2 cellular contexts compared by ENCODE assay signal in the genomic region with DNA sequence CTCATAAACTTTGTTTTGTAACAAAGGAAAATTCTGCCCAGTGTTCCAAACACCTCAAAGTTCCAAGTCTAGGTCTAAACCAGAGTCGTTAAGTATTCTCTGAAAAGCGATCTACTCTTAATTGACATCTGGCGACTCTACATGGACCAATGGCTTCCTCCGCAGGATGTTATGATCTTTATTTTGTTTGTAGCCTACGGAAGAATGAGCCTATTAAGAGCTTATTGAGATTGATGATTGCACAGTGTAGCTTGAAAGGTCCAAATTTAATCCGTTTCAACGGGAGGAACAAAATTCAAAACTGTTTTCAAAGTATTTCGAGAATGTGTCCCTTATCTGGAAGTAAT.
TF ChIP-seq lines count a peak whose summit lies in the region.

No MANE protein-coding gene starts in this region.

TF ChIP-seq in GM12878, 131 proteins besides CTCF, POLR2A, EP300 and RAD21 (continued from another document):
- TF ChIP-seq, protein P1, sequence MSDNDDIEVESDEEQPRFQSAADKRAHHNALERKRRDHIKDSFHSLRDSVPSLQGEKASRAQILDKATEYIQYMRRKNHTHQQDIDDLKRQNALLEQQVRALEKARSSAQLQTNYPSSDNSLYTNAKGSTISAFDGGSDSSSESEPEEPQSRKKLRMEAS (IDR thresholded peaks at IDR 0.05; ENCODE audit: low read depth, low read length) = 0 out of 2 replicates have a peak, but pooled peaks have one; percentile 9
TF ChIP-seq in GM12878: peak in this region for 2.

TF ChIP-seq in HepG2, 621 proteins besides CTCF, POLR2A, EP300 and RAD21 (continued from another document):
- TF ChIP-seq, protein P2, sequence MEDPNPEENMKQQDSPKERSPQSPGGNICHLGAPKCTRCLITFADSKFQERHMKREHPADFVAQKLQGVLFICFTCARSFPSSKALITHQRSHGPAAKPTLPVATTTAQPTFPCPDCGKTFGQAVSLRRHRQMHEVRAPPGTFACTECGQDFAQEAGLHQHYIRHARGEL (CRISPR knock-in tag; IDR thresholded peaks at IDR 0.05) = no peak
- TF ChIP-seq PPARG (CRISPR knock-in tag; conservative IDR thresholded peaks at IDR 0.05) (peak; percentile 12; the same call in 1 of the 2 replicates), MEIS1 (CRISPR knock-in tag; IDR thresholded peaks at IDR 0.05; ENCODE audit: borderline replicate concordance) (no peak), ZBTB8A (CRISPR knock-in tag; IDR thresholded peaks at IDR 0.05; ENCODE audit: borderline replicate concordance, low read depth) (peak; percentile 2; the same call in 1 of the 2 replicates), KDM5B (CRISPR knock-in tag; IDR thresholded peaks at IDR 0.05; ENCODE audit: borderline replicate concordance) (no peak), KDM5A (IDR thresholded peaks at IDR 0.05; ENCODE audit: borderline replicate concordance, low read length) (0 out of 2 replicates have a peak, but pooled peaks have one; percentile 9), ZNF225 (CRISPR knock-in tag; IDR thresholded peaks at IDR 0.05) (no peak), ZNF777 (CRISPR knock-in tag; IDR thresholded peaks at IDR 0.05) (no peak), ZNF33A (CRISPR knock-in tag; IDR thresholded peaks at IDR 0.05; ENCODE audit: borderline replicate concordance) (no peak), GATAD2A (CRISPR knock-in tag; IDR thresholded peaks at IDR 0.05) (no peak), KLF6 (CRISPR knock-in tag; IDR thresholded peaks at IDR 0.05) (no peak)
- TF ChIP-seq, protein P3, sequence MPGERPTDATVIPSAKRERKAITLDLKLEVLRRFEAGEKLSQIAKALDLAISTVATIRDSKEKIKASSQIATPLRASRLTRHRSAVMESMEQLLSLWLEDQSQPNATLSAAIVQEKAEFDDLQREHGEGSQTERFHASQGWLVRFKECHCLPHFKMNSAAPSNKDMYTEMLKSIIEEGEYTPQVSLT (CRISPR knock-in tag; IDR thresholded peaks at IDR 0.05; ENCODE audit: borderline replicate concordance, low read depth) = no peak
- TF ChIP-seq, protein P4, sequence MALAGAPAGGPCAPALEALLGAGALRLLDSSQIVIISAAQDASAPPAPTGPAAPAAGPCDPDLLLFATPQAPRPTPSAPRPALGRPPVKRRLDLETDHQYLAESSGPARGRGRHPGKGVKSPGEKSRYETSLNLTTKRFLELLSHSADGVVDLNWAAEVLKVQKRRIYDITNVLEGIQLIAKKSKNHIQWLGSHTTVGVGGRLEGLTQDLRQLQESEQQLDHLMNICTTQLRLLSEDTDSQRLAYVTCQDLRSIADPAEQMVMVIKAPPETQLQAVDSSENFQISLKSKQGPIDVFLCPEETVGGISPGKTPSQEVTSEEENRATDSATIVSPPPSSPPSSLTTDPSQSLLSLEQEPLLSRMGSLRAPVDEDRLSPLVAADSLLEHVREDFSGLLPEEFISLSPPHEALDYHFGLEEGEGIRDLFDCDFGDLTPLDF (CRISPR knock-in tag; IDR thresholded peaks at IDR 0.05) = no peak
- TF ChIP-seq, protein P5, sequence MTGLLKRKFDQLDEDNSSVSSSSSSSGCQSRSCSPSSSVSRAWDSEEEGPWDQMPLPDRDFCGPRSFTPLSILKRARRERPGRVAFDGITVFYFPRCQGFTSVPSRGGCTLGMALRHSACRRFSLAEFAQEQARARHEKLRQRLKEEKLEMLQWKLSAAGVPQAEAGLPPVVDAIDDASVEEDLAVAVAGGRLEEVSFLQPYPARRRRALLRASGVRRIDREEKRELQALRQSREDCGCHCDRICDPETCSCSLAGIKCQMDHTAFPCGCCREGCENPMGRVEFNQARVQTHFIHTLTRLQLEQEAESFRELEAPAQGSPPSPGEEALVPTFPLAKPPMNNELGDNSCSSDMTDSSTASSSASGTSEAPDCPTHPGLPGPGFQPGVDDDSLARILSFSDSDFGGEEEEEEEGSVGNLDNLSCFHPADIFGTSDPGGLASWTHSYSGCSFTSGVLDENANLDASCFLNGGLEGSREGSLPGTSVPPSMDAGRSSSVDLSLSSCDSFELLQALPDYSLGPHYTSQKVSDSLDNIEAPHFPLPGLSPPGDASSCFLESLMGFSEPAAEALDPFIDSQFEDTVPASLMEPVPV (CRISPR knock-in tag; IDR thresholded peaks at IDR 0.05) = no peak
- TF ChIP-seq, protein P6, sequence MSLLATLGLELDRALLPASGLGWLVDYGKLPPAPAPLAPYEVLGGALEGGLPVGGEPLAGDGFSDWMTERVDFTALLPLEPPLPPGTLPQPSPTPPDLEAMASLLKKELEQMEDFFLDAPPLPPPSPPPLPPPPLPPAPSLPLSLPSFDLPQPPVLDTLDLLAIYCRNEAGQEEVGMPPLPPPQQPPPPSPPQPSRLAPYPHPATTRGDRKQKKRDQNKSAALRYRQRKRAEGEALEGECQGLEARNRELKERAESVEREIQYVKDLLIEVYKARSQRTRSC (CRISPR knock-in tag; IDR thresholded peaks at IDR 0.05; ENCODE audit: low read depth) = no peak
- TF ChIP-seq, protein P7, sequence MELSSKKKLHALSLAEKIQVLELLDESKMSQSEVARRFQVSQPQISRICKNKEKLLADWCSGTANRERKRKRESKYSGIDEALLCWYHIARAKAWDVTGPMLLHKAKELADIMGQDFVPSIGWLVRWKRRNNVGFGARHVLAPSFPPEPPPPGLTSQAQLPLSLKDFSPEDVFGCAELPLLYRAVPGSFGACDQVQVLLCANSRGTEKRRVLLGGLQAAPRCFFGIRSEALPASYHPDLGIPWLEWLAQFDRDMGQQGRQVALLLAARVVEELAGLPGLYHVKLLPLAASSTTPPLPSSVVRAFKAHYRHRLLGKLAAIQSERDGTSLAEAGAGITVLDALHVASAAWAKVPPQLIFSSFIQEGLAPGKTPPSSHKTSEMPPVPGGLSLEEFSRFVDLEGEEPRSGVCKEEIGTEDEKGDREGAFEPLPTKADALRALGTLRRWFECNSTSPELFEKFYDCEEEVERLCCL (CRISPR knock-in tag; IDR thresholded peaks at IDR 0.05; ENCODE audit: borderline replicate concordance) = 0 out of 2 replicates have a peak, but pooled peaks have one; percentile 6
